ENCODE assay signal across 19 cellular contexts in the genomic region with DNA sequence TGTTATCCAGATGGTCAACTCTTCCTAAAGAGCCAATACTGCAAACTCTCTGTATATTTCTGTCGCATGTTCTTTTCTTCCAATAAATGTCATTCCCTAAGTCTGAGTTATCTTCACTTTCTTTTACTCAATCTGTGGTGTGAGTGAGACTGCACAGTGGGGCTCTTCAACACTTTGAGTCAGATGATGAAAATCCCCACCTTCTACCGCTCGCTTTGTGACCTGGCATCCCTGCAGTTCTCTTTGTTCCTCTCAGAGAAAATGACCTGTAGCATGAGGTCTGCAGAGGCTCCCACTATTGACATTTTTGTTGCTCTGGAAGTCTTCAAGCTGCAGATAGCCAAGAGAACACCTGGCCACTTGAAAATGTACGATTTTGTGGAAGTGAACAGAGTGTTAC. TPM values are rescaled to one million over a fixed set of nuclear protein-coding genes. Genes with fewer than 3 reads are reported as not detected.
"Had no signal": no experiment of that assay in that cellular context is flagged by ENCODE, and none has a peak within 500 bp of the region (broad histone marks: within the 10 kb centered on the region; RNA-seq: fewer than 3 reads in every experiment).

No MANE protein-coding gene starts in this region.

- H3K4me1 Mint-ChIP-seq: activated CD8-positive, alpha-beta memory T cell treated with anti-CD3 and anti-CD28 coated beads, Interleukin-2, amount 10 ng/mL, durations not matched to agents 7 days and 5 days; activated naive CD8-positive, alpha-beta T cell treated with anti-CD3 and anti-CD28 coated beads, Interleukin-2, amount 10 ng/mL, durations not matched to agents 7 days and 5 days; memory B cell had no signal

- H3K27ac Mint-ChIP-seq: activated CD8-positive, alpha-beta memory T cell treated with anti-CD3 and anti-CD28 coated beads, Interleukin-2, amount 10 ng/mL, durations not matched to agents 7 days and 5 days; activated naive CD8-positive, alpha-beta T cell treated with anti-CD3 and anti-CD28 coated beads, Interleukin-2, amount 10 ng/mL, durations not matched to agents 7 days and 5 days; memory B cell; natural killer cell treated with Interleukin-12 subunit alpha and Interleukin-12 subunit beta and Interleukin-15 and Interleukin-18, amount 100 ng/mL, for 72 hours; stimulated activated naive CD8-positive, alpha-beta T cell treated with anti-CD3 and anti-CD28 coated beads, Interleukin-15, Interleukin-2, amounts not matched to agents 100 ng/mL and 50 ng/mL, for 24 hours had no signal

- H3K27me3 Mint-ChIP-seq: activated naive CD8-positive, alpha-beta T cell treated with anti-CD3 and anti-CD28 coated beads, Interleukin-2, amount 10 ng/mL, durations not matched to agents 7 days and 5 days had no signal

- DNase-seq: activated CD4-positive, alpha-beta T cell treated with anti-CD3 and anti-CD28 coated beads, Interleukin-2, amount 50 U/mL, for 48 hours; activated CD4-positive, CD25-positive, alpha-beta regulatory T cell treated with anti-CD3 and anti-CD28 coated beads, Interleukin-2, amount 50 U/mL, for 72 hours; activated CD8-positive, alpha-beta memory T cell treated with anti-CD3 and anti-CD28 coated beads, Interleukin-2, amount 10 ng/mL, durations not matched to agents 7 days and 5 days; activated gamma-delta T cell treated with Interleukin-2 at 50 U/mL for 16 hours; activated naive CD8-positive, alpha-beta T cell treated with anti-CD3 and anti-CD28 coated beads, Interleukin-2, amount 10 ng/mL, durations not matched to agents 7 days and 5 days; activated T-cell treated with anti-CD3 and anti-CD28 coated beads, Interleukin-2, amount 50 U/mL, for 48 hours; anterior cingulate cortex; cerebellar nuclear complex; dermis blood vessel endothelial cell; kidney; left ventricle myocardium inferior; sigmoid colon; stimulated activated CD4-positive, alpha-beta T cell treated with anti-CD3 and anti-CD28 coated beads, Interleukin-12 subunit alpha, Interleukin-12 subunit beta, amount 100 ng/mL, for 4 hours; testis; upper lobe of right lung had no signal

- H3K9me3 Mint-ChIP-seq: activated naive CD8-positive, alpha-beta T cell treated with anti-CD3 and anti-CD28 coated beads, Interleukin-2, amount 10 ng/mL, durations not matched to agents 7 days and 5 days; memory B cell; natural killer cell treated with Interleukin-12 subunit alpha and Interleukin-12 subunit beta and Interleukin-15 and Interleukin-18, amount 100 ng/mL, for 72 hours; stimulated activated naive CD8-positive, alpha-beta T cell treated with anti-CD3 and anti-CD28 coated beads, Interleukin-15, Interleukin-2, amounts not matched to agents 100 ng/mL and 50 ng/mL, for 24 hours had no signal

- H3K4me3 Mint-ChIP-seq: activated CD8-positive, alpha-beta memory T cell treated with anti-CD3 and anti-CD28 coated beads, Interleukin-2, amount 10 ng/mL, durations not matched to agents 7 days and 5 days; activated naive CD8-positive, alpha-beta T cell treated with anti-CD3 and anti-CD28 coated beads, Interleukin-2, amount 10 ng/mL, durations not matched to agents 7 days and 5 days; memory B cell; natural killer cell treated with Interleukin-12 subunit alpha and Interleukin-12 subunit beta and Interleukin-15 and Interleukin-18, amount 100 ng/mL, for 72 hours; stimulated activated naive CD8-positive, alpha-beta T cell treated with anti-CD3 and anti-CD28 coated beads, Interleukin-15, Interleukin-2, amounts not matched to agents 100 ng/mL and 50 ng/mL, for 24 hours had no signal

- H3K36me3 Mint-ChIP-seq: activated CD8-positive, alpha-beta memory T cell treated with anti-CD3 and anti-CD28 coated beads, Interleukin-2, amount 10 ng/mL, durations not matched to agents 7 days and 5 days; activated naive CD8-positive, alpha-beta T cell treated with anti-CD3 and anti-CD28 coated beads, Interleukin-2, amount 10 ng/mL, durations not matched to agents 7 days and 5 days; memory B cell; natural killer cell treated with Interleukin-12 subunit alpha and Interleukin-12 subunit beta and Interleukin-15 and Interleukin-18, amount 100 ng/mL, for 72 hours had no signal

- H3K4me3 ChIP-seq: hepatocyte, left ventricle myocardium inferior, sigmoid colon, testis, upper lobe of right lung had no signal

RNA-seq across cellular contexts. Expression of gene TMEM150C, which starts 52.8 kb away (rescaled TPM):
- total RNA-seq: activated CD8-positive, alpha-beta memory T cell treated with anti-CD3 and anti-CD28 coated beads, Interleukin-2, amount 10 ng/mL, durations not matched to agents 7 days and 5 days; activated naive CD8-positive, alpha-beta T cell treated with anti-CD3 and anti-CD28 coated beads, Interleukin-2, amount 10 ng/mL, durations not matched to agents 7 days and 5 days; natural killer cell treated with Interleukin-12 subunit alpha and Interleukin-12 subunit beta and Interleukin-15 and Interleukin-18, amount 100 ng/mL, for 72 hours had no signal
